In the genomic region with DNA sequence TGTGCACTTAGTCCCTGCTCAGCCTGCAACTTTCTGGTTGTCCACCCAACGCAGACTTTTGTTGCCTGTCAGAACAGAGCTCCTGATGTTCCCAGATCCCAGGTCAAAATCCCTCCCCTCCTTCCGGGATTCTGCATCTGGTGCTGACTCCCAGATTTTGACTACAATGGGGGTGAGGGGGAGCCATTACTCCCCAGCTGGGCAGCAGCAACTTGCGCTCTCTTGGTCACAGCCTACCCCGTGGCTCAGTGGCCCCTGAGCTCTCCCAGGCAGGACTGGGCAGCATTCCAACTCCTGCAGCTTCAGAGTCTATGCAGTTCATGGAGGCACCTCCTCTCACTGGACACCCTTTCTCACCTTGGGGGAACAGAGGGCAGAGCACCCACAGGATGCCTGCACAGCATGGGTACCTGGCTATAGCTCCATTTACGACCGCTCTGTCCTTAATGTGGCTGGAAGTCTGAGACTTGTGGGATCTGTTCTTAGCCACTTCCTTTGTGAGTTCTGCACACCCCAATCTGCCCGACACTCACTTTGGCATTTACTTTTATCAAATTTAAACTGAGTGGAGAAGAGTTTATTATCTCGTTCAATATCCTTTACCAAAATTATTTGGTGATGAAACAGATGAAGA, we compare ENCODE assay signal across 26 cellular contexts.
"Had no signal": no experiment of that assay in that cellular context is flagged by ENCODE, and none has a peak within 500 bp of the region (broad histone marks: within the 10 kb centered on the region; RNA-seq: fewer than 3 reads in every experiment).

No MANE protein-coding gene starts in this region.

- H3K4me3 ChIP-seq: left lung, lung, pancreas, prostate gland, sigmoid colon, tibial nerve, vagina had no signal

- ATAC-seq: left colon; natural killer cell; right cardiac atrium; stimulated activated naive B cell treated with anti-CD40 and anti-IgM and Interleukin-4, amounts not matched to agents 10 μg/mL and 1 μg/mL and 100 μg/mL, for 72 hours had no signal

- H3K9me3 ChIP-seq: left lung, pancreas, prostate gland, sigmoid colon, tibial nerve, vagina had no signal

- H3K4me3 Mint-ChIP-seq: mesothelial cell of epicardium; naive B cell; natural killer cell; stimulated activated naive B cell treated with anti-CD40 and anti-IgM and Interleukin-4, amounts not matched to agents 10 μg/mL and 1 μg/mL and 100 μg/mL, for 72 hours; stimulated activated naive CD8-positive, alpha-beta T cell treated with anti-CD3 and anti-CD28 coated beads, Interleukin-15, Interleukin-2, amounts not matched to agents 100 ng/mL and 50 ng/mL, for 24 hours; type B pancreatic cell had no signal

- H3K27ac ChIP-seq: left lung, pancreas, prostate gland, tibial nerve, vagina had no signal

- DNase-seq: head of caudate nucleus; hippocampal formation; kidney; left colon; left lung; mesendoderm; naive B cell; natural killer cell; nucleus accumbens; pancreas; posterior cingulate gyrus; retina; right cardiac atrium; small intestine; stimulated activated CD4-positive, alpha-beta T cell treated with anti-CD3 and anti-CD28 coated beads, Interleukin-1b, Interleukin-23, amount 100 ng/mL, for 48 hours; stimulated activated CD4-positive, alpha-beta T cell treated with anti-CD3 and anti-CD28 coated beads, Interleukin-2, amount 100 ng/mL, for 48 hours; stimulated activated naive B cell treated with anti-CD40 and anti-IgM and Interleukin-4, amounts not matched to agents 10 μg/mL and 1 μg/mL and 100 μg/mL, for 72 hours; substantia nigra had no signal

- H3K9me3 Mint-ChIP-seq: mesothelial cell of epicardium; natural killer cell; stimulated activated naive CD8-positive, alpha-beta T cell treated with anti-CD3 and anti-CD28 coated beads, Interleukin-15, Interleukin-2, amounts not matched to agents 100 ng/mL and 50 ng/mL, for 24 hours had no signal

- H3K27me3 ChIP-seq: sigmoid colon, tibial nerve, vagina had no signal

- H3K36me3 Mint-ChIP-seq: mesothelial cell of epicardium, naive B cell, natural killer cell, type B pancreatic cell had no signal

- H3K4me1 Mint-ChIP-seq: mesothelial cell of epicardium; naive B cell; natural killer cell; stimulated activated naive B cell treated with anti-CD40 and anti-IgM and Interleukin-4, amounts not matched to agents 10 μg/mL and 1 μg/mL and 100 μg/mL, for 72 hours had no signal

- H3K4me1 ChIP-seq: left lung, pancreas, prostate gland, sigmoid colon, tibial nerve had no signal

- H3K36me3 ChIP-seq: left lung, pancreas, prostate gland, sigmoid colon, tibial nerve, vagina had no signal

- H3K27me3 Mint-ChIP-seq: stimulated activated naive CD8-positive, alpha-beta T cell treated with anti-CD3 and anti-CD28 coated beads, Interleukin-15, Interleukin-2, amounts not matched to agents 100 ng/mL and 50 ng/mL, for 24 hours had no signal

- H3K27ac Mint-ChIP-seq: mesothelial cell of epicardium; naive B cell; natural killer cell; stimulated activated naive B cell treated with anti-CD40 and anti-IgM and Interleukin-4, amounts not matched to agents 10 μg/mL and 1 μg/mL and 100 μg/mL, for 72 hours; stimulated activated naive CD8-positive, alpha-beta T cell treated with anti-CD3 and anti-CD28 coated beads, Interleukin-15, Interleukin-2, amounts not matched to agents 100 ng/mL and 50 ng/mL, for 24 hours; type B pancreatic cell had no signal
